11 cellular contexts compared by ENCODE assay signal in genomic region chr12:11875414-11875935, GRCh38.
DNase-seq lines count a peak whose midpoint lies in the region; ATAC-seq and TF ChIP-seq lines count a peak whose summit lies in the region.
"Had no signal": no experiment of that assay in that cellular context is flagged by ENCODE, and none has a peak within 500 bp of the region (broad histone marks: within the 10 kb centered on the region; RNA-seq: fewer than 3 reads in every experiment).

No MANE protein-coding gene starts in this region.

- H2AK5ac ChIP-seq in mesenchymal stem cell (ENCODE audit: low read length, severe bottlenecking), result no peak overlapping the region

- H4K8ac ChIP-seq in mesenchymal stem cell (ENCODE audit: low read length), result no peak overlapping the region

- H3K27ac Mint-ChIP-seq in activated T-cell treated with anti-CD3 and anti-CD28 coated beads, Interleukin-2, amount 50 U/mL, for 72 hours, result peak overlapping the region; percentile 66

- peak; percentile 46 for ATAC-seq in GM19468 (IDR thresholded peaks at IDR 0.05; ENCODE audit: extremely low read depth, unreplicated experiment)
- ATAC-seq in activated T-cell treated with anti-CD3 and anti-CD28 coated beads, Interleukin-2, amount 50 U/mL, for 72 hours (replicated peaks in 1 of 2), result peak; percentile 97
- ATAC-seq in GM21423 (IDR thresholded peaks at IDR 0.05; ENCODE audit: unreplicated experiment), result no peak

- H2BK12ac ChIP-seq in mesenchymal stem cell (ENCODE audit: low read length in 2 of 2), result no peak overlapping the region

- H2BK5ac ChIP-seq in mesenchymal stem cell (ENCODE audit: low read depth, low read length, poor library complexity, severe bottlenecking), result no peak overlapping the region

- H3K9me3 ChIP-seq in mesenchymal stem cell (ENCODE audit: control insufficient read depth, low read length) (no peaks in the 10 kb centered on the region), uterus (no peaks in the 10 kb centered on the region)
- H3K9me3 ChIP-seq: vagina had no signal

- 88% methylated on average over 3 of the region's 3 CpGs for WGBS in mesenchymal stem cell

- peak overlapping the region; percentile 37 to 71 for H3K4me3 Mint-ChIP-seq in activated T-cell treated with anti-CD3 and anti-CD28 coated beads, Interleukin-2, amount 50 U/mL, for 72 hours

- no peak for TF ChIP-seq POLR2A in uterus (IDR thresholded peaks at IDR 0.05)

- H2AFZ ChIP-seq in mesenchymal stem cell (ENCODE audit: low read depth, low read length), result no peak overlapping the region

- H3K4me1 ChIP-seq in mesenchymal stem cell (ENCODE audit: control insufficient read depth, insufficient read depth, low read depth, low read length) (peaks cover 14% of the 10 kb centered on the region), uterus (no peaks in the 10 kb centered on the region)

- intact Hi-C loops in uterus (cut with DNase I; ENCODE audit: low total_unique reads), result no loop called here

- no peak overlapping the region for H3K4me2 ChIP-seq in mesenchymal stem cell (ENCODE audit: low read length, poor library complexity, severe bottlenecking)

- H3K4me3 ChIP-seq in mesenchymal stem cell (ENCODE audit: insufficient read depth in 1 of 2, low read depth in 1 of 2, low read length in 2 of 2) (no peak overlapping the region), uterus (no peak overlapping the region)
- H3K4me3 ChIP-seq: vagina had no signal

- H2BK15ac ChIP-seq in mesenchymal stem cell (ENCODE audit: low read depth, poor library complexity, severe bottlenecking), result no peak overlapping the region

- no peak overlapping the region for H2BK120ac ChIP-seq in mesenchymal stem cell (ENCODE audit: low read depth, low read length)

- H3K27ac ChIP-seq in mesenchymal stem cell (ENCODE audit: low read length, poor library complexity, severe bottlenecking), result no peak overlapping the region
- no peak overlapping the region for H3K27ac ChIP-seq in uterus
- H3K27ac ChIP-seq: vagina had no signal

- H3K23ac ChIP-seq in mesenchymal stem cell (ENCODE audit: low read length in 2 of 2), result no peak overlapping the region

- no peak overlapping the region for H3K9ac ChIP-seq in mesenchymal stem cell (ENCODE audit: low read length)

- H3K79me1 ChIP-seq in mesenchymal stem cell (replicated peaks; ENCODE audit: low read length, poor library complexity, severe bottlenecking), result peaks cover 20% of the 10 kb centered on the region

- TF ChIP-seq CTCF in uterus (IDR thresholded peaks at IDR 0.05), result no peak

- DNase-seq in DMS153 treated with DMSO at 0.1 percent for 48 hours (lab: John Stamatoyannopoulos, UW; ENCODE audit: unreplicated experiment), result peak; percentile 19
- peak; percentile 27 to 55 for DNase-seq in activated T-cell treated with anti-CD3 and anti-CD28 coated beads, Interleukin-2, amount 50 U/mL, for 72 hours
- peak; percentile 11 for DNase-seq in mesenchymal stem cell
- DNase-seq in uterus, result no peak
- no peak for DNase-seq in retina
- no peak for DNase-seq in C1 segment of cervical spinal cord (lab: John Stamatoyannopoulos, UW)
- DNase-seq: IMR-90; NK-92 treated with Interleukin-12 subunit alpha and Interleukin-12 subunit beta, amount 100 ng/mL, for 24 hours had no signal

- no peaks in the 10 kb centered on the region for H3K9me3 Mint-ChIP-seq in activated T-cell treated with anti-CD3 and anti-CD28 coated beads, Interleukin-2, amount 50 U/mL, for 72 hours

- peaks cover 6 to 41% of the 10 kb centered on the region in 2 donors for H3K36me3 Mint-ChIP-seq in activated T-cell treated with anti-CD3 and anti-CD28 coated beads, Interleukin-2, amount 50 U/mL, for 72 hours (ENCODE audit: insufficient read depth in 2 of 2)

- no peak overlapping the region for H4K91ac ChIP-seq in mesenchymal stem cell (ENCODE audit: low read length)

- H3K14ac ChIP-seq in mesenchymal stem cell (ENCODE audit: low read length in 2 of 2), result no peak overlapping the region

- no peak overlapping the region for H3K4ac ChIP-seq in mesenchymal stem cell (ENCODE audit: low read depth in 1 of 2, low read length in 2 of 2)

- no peak overlapping the region for H3K18ac ChIP-seq in mesenchymal stem cell (ENCODE audit: low read depth in 1 of 2, low read length in 2 of 2)

- peaks cover 71% of the 10 kb centered on the region for H3K4me1 Mint-ChIP-seq in activated T-cell treated with anti-CD3 and anti-CD28 coated beads, Interleukin-2, amount 50 U/mL, for 72 hours (ENCODE audit: low read depth)

- no peaks in the 10 kb centered on the region for H3K27me3 Mint-ChIP-seq in activated T-cell treated with anti-CD3 and anti-CD28 coated beads, Interleukin-2, amount 50 U/mL, for 72 hours (ENCODE audit: low read depth)

- H3K36me3 ChIP-seq in mesenchymal stem cell (ENCODE audit: control insufficient read depth in 1 of 2, insufficient read depth in 2 of 2, low read depth in 1 of 2, low read length in 2 of 2) (peaks cover 13 to 20% of the 10 kb centered on the region in 2 experiments), uterus (no peaks in the 10 kb centered on the region)

- H3K27me3 ChIP-seq in mesenchymal stem cell (ENCODE audit: control insufficient read depth in 1 of 2, insufficient read depth in 1 of 2, low read length in 2 of 2), result no peaks in the 10 kb centered on the region
- no peaks in the 10 kb centered on the region for H3K27me3 ChIP-seq in uterus
- H3K27me3 ChIP-seq: vagina had no signal

Comparison
In these comparisons a context has a peak if more than half of its experiments do, and no peak if none do; other contexts are left out.
1. DNase-seq: peak in DMS153 treated with DMSO at 0.1 percent for 48 hours (single experiment), activated T-cell treated with anti-CD3 and anti-CD28 coated beads, Interleukin-2, amount 50 U/mL, for 72 hours (2 of 2) and mesenchymal stem cell (single experiment); none in uterus (0 of 2), retina (single experiment) and C1 segment of cervical spinal cord (0 of 14).